7 cellular contexts compared by ENCODE assay signal in the genomic region with DNA sequence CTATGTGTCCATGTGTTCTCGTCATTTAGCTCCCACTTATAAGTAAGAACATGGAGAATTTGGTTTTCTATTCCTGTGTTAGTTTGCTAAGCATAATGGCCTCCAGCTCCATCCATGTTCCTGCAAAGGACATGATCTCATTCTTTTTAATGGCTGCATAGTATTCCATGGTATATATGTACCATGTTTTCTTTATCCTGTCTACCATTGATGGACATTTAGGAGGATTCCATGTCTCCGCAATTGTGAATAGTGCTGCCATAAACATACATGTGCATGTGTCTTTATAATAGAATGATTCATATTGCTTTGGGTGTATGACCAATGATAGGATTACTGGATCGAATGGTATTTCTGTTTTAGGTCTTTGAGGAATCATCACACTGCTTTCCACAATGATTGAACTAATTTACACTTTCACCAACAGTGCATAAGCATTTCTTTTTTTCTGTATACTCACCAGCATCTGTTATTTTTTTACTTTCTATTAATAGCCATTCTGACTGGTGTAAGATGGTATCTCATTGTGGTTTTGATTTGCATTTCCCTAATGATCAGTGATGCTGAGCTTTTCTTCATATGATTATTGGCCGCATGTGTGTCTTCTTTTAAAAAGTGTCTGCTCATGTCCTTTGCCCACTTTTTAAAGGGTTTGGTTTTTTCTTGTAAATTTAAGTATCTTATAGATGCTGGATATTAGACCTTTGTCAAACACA. TPM values are rescaled to one million over a fixed set of nuclear protein-coding genes. Genes with fewer than 3 reads are reported as not detected.
DNase-seq lines count a peak whose midpoint lies in the region; ATAC-seq, FAIRE-seq and TF ChIP-seq lines count a peak whose summit lies in the region.
"Not testable (repeated sequence)": the region's sequence is repeated elsewhere in the genome, so short reads cannot be mapped to it uniquely, and the experiment has no call there.

No MANE protein-coding gene starts in this region.

- not testable (repeated sequence) for FAIRE-seq in K562 (lab: Jason Lieb, UNC)

- intact Hi-C loops in K562 (cut with micrococcal nuclease) = not testable (repeated sequence)

- TF ChIP-seq POLR2A in K562 (conservative IDR thresholded peaks at IDR 0.05) = not testable (repeated sequence)

- peak; percentile 55 for DNase-seq in NAMALWA (ENCODE audit: low spot score)
- not testable (repeated sequence) for DNase-seq in K562 (ENCODE audit: extremely low read depth in 1 of 4, low spot score in 3 of 4)
- peak in 1 of 2 donors; percentile 16 for DNase-seq in memory B cell (ENCODE audit: low spot score in 2 of 2)

- H3K9ac ChIP-seq in K562 (ENCODE audit: insufficient read depth in 1 of 2, low read depth in 2 of 2, low read length in 2 of 2) = not testable (repeated sequence)

- not testable (repeated sequence) for H3K9me1 ChIP-seq in K562 (ENCODE audit: control insufficient read depth, insufficient read depth, low read length)

- peaks cover 12% of the 10 kb centered on the region for H3K4me1 ChIP-seq in DOHH2 (ENCODE audit: control insufficient read depth, low read length)
- not testable (repeated sequence) for H3K4me1 ChIP-seq in K562 (replicated peaks in 1 of 2; ENCODE audit: control insufficient read depth in 2 of 2, insufficient read depth in 2 of 2, low read length in 2 of 2)

- H3K4me1 Mint-ChIP-seq in memory B cell = peaks cover 11% of the 10 kb centered on the region

- not testable (repeated sequence) for H2AFZ ChIP-seq in K562 (ENCODE audit: low read depth, low read length)

- not testable (repeated sequence) for H4K20me1 ChIP-seq in DOHH2 (ENCODE audit: control insufficient read depth, insufficient read depth, low read depth, low read length); K562 (replicated peaks; ENCODE audit: control insufficient read depth, insufficient read depth, low read length)

- not testable (repeated sequence) for TF ChIP-seq RAD21 in K562 (CRISPR knock-in tag; conservative IDR thresholded peaks at IDR 0.05 in 1 of 2, IDR thresholded peaks at IDR 0.05 in 1 of 2)

- peak; percentile 49 for ATAC-seq in GM18520 (IDR thresholded peaks at IDR 0.05; ENCODE audit: unreplicated experiment)
- ATAC-seq in GM19395 (IDR thresholded peaks at IDR 0.05; ENCODE audit: unreplicated experiment) = peak; percentile 65
- peak; percentile 65 for ATAC-seq in HG02981 (IDR thresholded peaks at IDR 0.05; ENCODE audit: unreplicated experiment)
- ATAC-seq in K562 = not testable (repeated sequence)
- peak; percentile 80 for ATAC-seq in memory B cell (ENCODE audit: low read depth)

- not testable (repeated sequence) for H3K36me3 Mint-ChIP-seq in memory B cell

- H3K27me3 Mint-ChIP-seq in memory B cell = not testable (repeated sequence)

- in situ Hi-C loops in K562 (cut with MboI) = not testable (repeated sequence)

- H3K4me2 ChIP-seq in DOHH2 (ENCODE audit: low read length) = peak overlapping the region; percentile 27
- not testable (repeated sequence) for H3K4me2 ChIP-seq in K562 (ENCODE audit: insufficient read depth, low read length)

- H3K36me3 ChIP-seq in DOHH2 (ENCODE audit: control insufficient read depth, low read length); K562 (ENCODE audit: control insufficient read depth, insufficient read depth, low read length): not testable (repeated sequence)

- H3K79me2 ChIP-seq in DOHH2 (ENCODE audit: control insufficient read depth, low read length); K562 (ENCODE audit: control insufficient read depth, insufficient read depth, low read length): not testable (repeated sequence)

- not testable (repeated sequence) for H3K9me2 ChIP-seq in DOHH2 (replicated peaks; ENCODE audit: control insufficient read depth, low read length)

- H3F3A ChIP-seq in DOHH2 (ENCODE audit: control insufficient read depth, insufficient read depth) = not testable (repeated sequence)

- H3K9me3 ChIP-seq in DOHH2 (ENCODE audit: control insufficient read depth, insufficient read depth, low read length); K562 (replicated peaks; ENCODE audit: control insufficient read depth, insufficient read depth, low read depth, low read length): not testable (repeated sequence)

- not testable (repeated sequence) for H3K27me3 ChIP-seq in DOHH2 (ENCODE audit: control insufficient read depth, low read length); K562 (ENCODE audit: control insufficient read depth in 2 of 2, insufficient read depth in 2 of 2, low read length in 2 of 2)

- H3K27ac Mint-ChIP-seq in memory B cell = not testable (repeated sequence)

- not testable (repeated sequence) for TF ChIP-seq EP300 in K562 (IDR thresholded peaks at IDR 0.05; ENCODE audit: low read length)

- not testable (repeated sequence) for H3K27ac ChIP-seq in DOHH2 (ENCODE audit: low read depth, low read length); K562 (ENCODE audit: extremely low read depth, low read depth, low read length)

- H3K4me3 Mint-ChIP-seq in memory B cell = peak overlapping the region; percentile 2

- H3K9me3 Mint-ChIP-seq in memory B cell = not testable (repeated sequence)

- CTCF ChIA-PET in K562 (lab: Yijun Ruan, JAX; ENCODE audit: low intra/inter-chr PET ratio) = not testable (repeated sequence)

- not testable (repeated sequence) for BruUV-seq in K562 (replicated peaks; lab: Mats Ljungman, UMichigan)

- not testable (repeated sequence) for H3K4me3 ChIP-seq in DOHH2 (ENCODE audit: low read length); K562

- 56% methylated on average over 4 of the region's 4 CpGs for WGBS in K562 (ENCODE audit: insufficient coverage, low coverage, missing lambda C conversion rate)

- TF ChIP-seq CTCF in DOHH2 (IDR thresholded peaks at IDR 0.05; ENCODE audit: low read depth, low read length, poor library complexity, severe bottlenecking); K562 (IDR thresholded peaks at IDR 0.05 in 2 of 3, conservative IDR thresholded peaks at IDR 0.05 in 1 of 3; ENCODE audit: insufficient read depth in 2 of 3, low read depth in 1 of 3, low read length in 3 of 3): not testable (repeated sequence)

- POLR2A ChIA-PET in K562 (lab: Yijun Ruan, JAX) = interaction anchor here (0.7 to 1.2 kb wide), 2 partner anchors 73 to 198 kb away, joined by 3 to 4 read pairs; no protein-coding TSS in a partner anchor

TF ChIP-seq in K562, 482 proteins besides CTCF, POLR2A, EP300 and RAD21:
- TF ChIP-seq BCOR (IDR thresholded peaks at IDR 0.05) = 0 out of 2 replicates have a peak, but pooled peaks have one; percentile 25
- peak in 1 of 2 experiments; percentile 37; a peak in 2 of 4 replicates for TF ChIP-seq KDM1A (IDR thresholded peaks at IDR 0.05)
- peak; percentile 93 for TF ChIP-seq ZNF146 (CRISPR knock-in tag; IDR thresholded peaks at IDR 0.05; ENCODE audit: unreplicated experiment)
- peak; percentile 42; the same call in 1 of the 2 replicates for TF ChIP-seq ADNP (tag; IDR thresholded peaks at IDR 0.05)
- TF ChIP-seq RBM25 (IDR thresholded peaks at IDR 0.05; ENCODE audit: low read depth, low read length, severe bottlenecking) = peak; percentile 50

RNA-seq across cellular contexts. Expression of a gene that starts 13.3 kb away (rescaled TPM):
- 8.7 and 44.1 TPM in 2 replicates for total RNA-seq in K562 (2011; cell fraction: chromatin; rRNA removed; ENCODE audit: low replicate concordance)
- 2.3 and 4.2 TPM in 2 replicates for total RNA-seq in K562 (2011; cell fraction: nucleolus; rRNA removed)
- total RNA-seq in K562 (2011; cell fraction: nucleoplasm; rRNA removed) = 9.3 and 20.2 TPM in 2 replicates
- 11.4 and 24.7 TPM in 2 replicates for total RNA-seq in K562 (2014; rRNA removed)
- total RNA-seq in K562 (2014; rRNA removed; fragmentation: Illumina TruSeq; extraction: Trizol) = 36.0 and 43.2 TPM in 2 replicates
- 25.1 and 28.2 TPM in 2 replicates for total RNA-seq in K562 (2015; rRNA removed; fragmentation: Illumina TruSeq; extraction: Trizol)
- total RNA-seq in K562 (2021) = 38.5 and 39.7 TPM in 2 replicates
- 23.3 and 27.7 TPM in 2 replicates for polyA plus RNA-seq in K562 (2011; rRNA removed)
- 1.8 and 5.1 TPM in 2 replicates for polyA plus RNA-seq in K562 (2011; cell fraction: cytosol; rRNA removed)
- 5.1 and 9.7 TPM in 2 replicates for polyA plus RNA-seq in K562 (2011; cell fraction: nucleus; rRNA removed)
- polyA plus RNA-seq in K562 (2012) = 16.6 and 23.8 TPM in 2 replicates
- 27.3 and 31.5 TPM in 2 replicates for polyA plus RNA-seq in K562 (2014; fragmentation: Illumina TruSeq; extraction: Trizol)
- polyA plus RNA-seq in K562 (2014; fragmentation: Nextera tagmentation; extraction: Ambion mirVana) = 10 to 100 TPM; 24.9 to 46.8 TPM
- 20.1 and 20.3 TPM in 2 replicates for polyA plus RNA-seq in K562 (2014; rRNA removed)
- polyA minus RNA-seq in K562 (2011; rRNA and poly(A)+ RNA removed) = 78.5 and 91.3 TPM in 2 replicates
- 18.5 and 19.9 TPM in 2 replicates for polyA minus RNA-seq in K562 (2011; cell fraction: cytosol; rRNA and poly(A)+ RNA removed)
- 7.5 and 12.6 TPM in 2 replicates for polyA minus RNA-seq in K562 (2011; cell fraction: nucleus; rRNA and poly(A)+ RNA removed)
